In the genomic region with DNA sequence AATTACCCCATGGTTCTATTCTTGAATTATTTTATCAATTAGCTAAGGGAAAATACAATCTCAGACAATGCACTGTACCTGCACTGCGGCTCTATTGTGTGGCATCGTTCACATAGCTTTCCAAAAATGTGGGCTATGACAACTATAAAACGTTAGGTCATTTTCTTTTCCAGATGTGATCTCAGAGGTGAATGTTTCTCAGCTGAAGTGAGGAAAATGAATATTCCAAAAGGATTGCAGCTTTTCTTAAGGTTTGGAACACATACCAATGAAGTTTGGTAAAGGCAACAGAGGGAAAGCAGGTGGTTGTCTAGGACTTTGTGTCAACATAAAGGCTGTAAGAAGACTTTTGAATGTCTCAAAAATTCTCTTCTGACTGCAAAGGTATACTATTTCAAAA, we compare ENCODE assay signal across 24 cellular contexts.
"Had no signal": no experiment of that assay in that cellular context is flagged by ENCODE, and none has a peak within 500 bp of the region (broad histone marks: within the 10 kb centered on the region; RNA-seq: fewer than 3 reads in every experiment).

No MANE protein-coding gene starts in this region.

- H3K4me1 ChIP-seq: ascending aorta had no signal

- H3K4me3 ChIP-seq: ascending aorta, SJSA1 had no signal

- ATAC-seq: activated CD8-positive, alpha-beta memory T cell treated with anti-CD3 and anti-CD28 coated beads, Interleukin-2, amount 10 ng/mL, durations not matched to agents 7 days and 5 days; activated naive CD4-positive, alpha-beta T cell treated with anti-CD3 and anti-CD28 coated beads, Interleukin-2, amount 50 U/mL, for 72 hours; activated naive CD8-positive, alpha-beta T cell treated with anti-CD3 and anti-CD28 coated beads, Interleukin-2, amount 50 U/mL, for 24 hours; PC-3; SK-N-SH treated with all-trans-retinoic acid at 6 μM for 48 hours had no signal

- H3K9me3 ChIP-seq: ascending aorta, SJSA1 had no signal

- H3K27ac ChIP-seq: ascending aorta, SJSA1 had no signal

- DNase-seq: activated B cell treated with CpG ODN at 0.5 μM for 24 hours; activated CD4-positive, alpha-beta T cell treated with anti-CD3 and anti-CD28 coated beads for 1 hour; activated CD4-positive, alpha-beta T cell treated with anti-CD3 and anti-CD28 coated beads, Interleukin-2, amount 10 ng/mL, durations not matched to agents 24 days and 14 days; activated CD4-positive, alpha-beta T cell treated with anti-CD3 and anti-CD28 coated beads, Interleukin-2, amount 50 U/mL, for 48 hours; activated CD8-positive, alpha-beta memory T cell treated with anti-CD3 and anti-CD28 coated beads, Interleukin-2, amount 10 ng/mL, durations not matched to agents 7 days and 5 days; activated effector memory CD4-positive, alpha-beta T cell treated with anti-CD3 and anti-CD28 coated beads, Interleukin-2, amount 50 U/mL, for 16 hours; activated naive CD4-positive, alpha-beta T cell treated with Interleukin-2 at 50 U/mL for 16 hours; activated naive CD8-positive, alpha-beta T cell treated with anti-CD3 and anti-CD28 coated beads, Interleukin-2, amount 50 U/mL, for 24 hours; activated T-cell treated with anti-CD3 and anti-CD28 coated beads, Interleukin-2, amount 50 U/mL, for 24 hours; amniotic stem cell; cerebellar nuclear complex; Kasumi-1; NCI-H1105 treated with DMSO at 0.1 percent for 48 hours; NCI-H1436 treated with DMSO at 0.1 percent for 48 hours; NCI-H187; NCI-H345; NCI-H510A; PC-3; SHP77; SW 1271 had no signal

- H3K27me3 ChIP-seq: ascending aorta, SJSA1 had no signal

- H3K36me3 ChIP-seq: ascending aorta had no signal
